In the genomic region with DNA sequence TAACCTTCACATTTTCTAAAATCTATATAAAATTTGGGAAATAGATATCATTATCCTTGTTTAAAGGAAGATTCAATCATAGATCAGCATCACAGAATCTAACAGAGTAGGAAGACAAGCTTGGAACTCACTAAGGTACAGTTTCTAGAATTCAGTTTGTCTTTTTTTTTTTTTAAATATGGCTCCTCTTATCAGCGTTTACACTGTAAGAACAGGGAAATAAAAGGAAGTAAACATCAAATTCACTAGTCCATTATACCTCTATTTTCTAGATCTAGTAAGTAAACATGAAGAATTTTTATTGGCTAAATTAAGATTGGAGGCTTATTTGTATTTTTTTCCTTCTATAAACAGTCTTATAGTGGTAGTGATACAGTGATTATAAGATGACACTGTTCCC, we compare ENCODE assay signal across 18 cellular contexts.
A peak's percentile ranks its signal among the peaks of the same experiment; 100 is the strongest.
DNase-seq lines count a peak whose midpoint lies in the region; ATAC-seq, FAIRE-seq and TF ChIP-seq lines count a peak whose summit lies in the region.
"Had no signal": no experiment of that assay in that cellular context is flagged by ENCODE, and none has a peak within 500 bp of the region (broad histone marks: within the 10 kb centered on the region; RNA-seq: fewer than 3 reads in every experiment).

No MANE protein-coding gene starts in this region.

- intact Hi-C loops in mucosa of descending colon (cut with DNase I, micrococcal nuclease), result no loop called here

- no peaks in the 10 kb centered on the region for H3K9me3 ChIP-seq in mucosa of descending colon
- H3K9me3 ChIP-seq: A549; BLaER1 treated with 17β-estradiol and CSF1 and Interleukin-3, amounts not matched to agents 10 nM and 100 nM; Caco-2 had no signal

- ATAC-seq in mucosa of descending colon, result peak; percentile 17
- no peak for ATAC-seq in HG02623 (IDR thresholded peaks at IDR 0.05; ENCODE audit: unreplicated experiment)
- ATAC-seq: A549; CD8-positive, alpha-beta T cell had no signal

- no peaks in the 10 kb centered on the region for H3K36me3 ChIP-seq in mucosa of descending colon (ENCODE audit: low read depth)
- H3K36me3 ChIP-seq: BLaER1 treated with 17β-estradiol and CSF1 and Interleukin-3, amounts not matched to agents 10 nM and 100 nM had no signal

- TF ChIP-seq CTCF in LNCaP clone FGC (IDR thresholded peaks at IDR 0.05; ENCODE audit: control insufficient read depth, extremely low read depth, insufficient read depth) (no peak), mucosa of descending colon (IDR thresholded peaks at IDR 0.05) (no peak)

- DNase-seq in LNCaP clone FGC (ENCODE audit: low read depth), result peak; percentile 31
- DNase-seq in mucosa of descending colon, result no peak
- no peak for DNase-seq in NCI-H345 (lab: John Stamatoyannopoulos, UW)
- no peak for DNase-seq in NCI-H526 treated with DMSO at 0.1 percent for 48 hours (lab: John Stamatoyannopoulos, UW)
- DNase-seq: AML-193; Caco-2; Calu3; CD4-positive, alpha-beta T cell; CD8-positive, alpha-beta T cell; DMS79 treated with DMSO at 0.1 percent for 48 hours; GF-D8 had no signal

- FAIRE-seq in islet of Langerhans (lab: Jason Lieb, UNC), result peak; percentile 43
- FAIRE-seq: A549, D721Med, G401.6, GM12891 had no signal

- no peaks in the 10 kb centered on the region for H3K4me1 ChIP-seq in mucosa of descending colon (ENCODE audit: low read depth)
- H3K4me1 ChIP-seq: A549, Caco-2 had no signal

- H3K4me3 ChIP-seq in LNCaP clone FGC (ENCODE audit: low read depth, low read length) (no peak overlapping the region), mucosa of descending colon (no peak overlapping the region)
- H3K4me3 ChIP-seq: A549; BLaER1 treated with 17β-estradiol and CSF1 and Interleukin-3, amounts not matched to agents 10 nM and 100 nM had no signal
